Comparison of ENCODE assay signal across 8 cellular contexts in the genomic region with DNA sequence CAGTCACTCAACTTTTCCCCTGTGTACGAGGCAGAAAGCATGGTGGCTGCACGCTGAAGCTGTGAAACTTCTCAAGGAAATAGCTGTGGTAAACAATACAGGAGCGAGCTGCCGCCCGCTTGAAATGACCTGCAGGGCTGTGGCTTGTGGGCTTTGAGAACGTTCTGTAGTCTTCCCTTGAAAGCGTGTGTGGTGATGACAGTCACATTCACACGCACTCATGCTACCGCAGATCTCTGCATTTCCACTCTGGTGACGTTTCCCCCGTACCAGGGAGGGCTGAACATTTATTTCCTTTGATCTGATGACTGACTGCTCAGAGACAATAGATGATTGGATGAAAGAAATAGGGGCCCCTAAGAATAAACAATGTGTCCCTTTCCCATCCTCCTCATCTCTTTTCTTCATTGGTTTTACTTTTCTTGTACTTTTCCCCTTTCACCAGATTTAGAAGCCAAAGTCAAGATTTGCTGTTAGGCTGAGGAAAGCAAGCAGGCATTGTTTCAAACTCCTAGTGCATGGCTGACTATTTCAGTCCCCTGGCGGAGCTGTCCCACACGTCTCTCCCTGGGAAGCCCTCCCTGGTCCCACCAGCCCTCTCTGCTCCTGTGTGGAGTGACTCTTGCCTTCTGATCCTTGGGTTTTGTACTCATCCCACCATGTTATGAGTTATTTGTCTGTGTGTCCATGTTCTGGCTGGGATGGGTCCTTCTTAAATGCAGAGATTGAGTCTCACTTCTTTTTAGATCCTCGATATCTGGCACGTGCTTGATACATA. TPM values are rescaled to one million over a fixed set of nuclear protein-coding genes. Genes with fewer than 3 reads are reported as not detected.
A peak's percentile ranks its signal among the peaks of the same experiment; 100 is the strongest.
DNase-seq lines count a peak whose midpoint lies in the region; ATAC-seq, FAIRE-seq and TF ChIP-seq lines count a peak whose summit lies in the region.

No MANE protein-coding gene starts in this region.

- intact Hi-C loops in activated CD4-positive, alpha-beta T cell treated with anti-CD3 and anti-CD28 coated beads, Interleukin-2, amount 10 ng/mL, durations not matched to agents 24 days and 14 days (cut with micrococcal nuclease) = loop anchor here (1.0 to 5.0 kb wide), 8 partner anchors 8 to 1191 kb away; partner anchors contain the start of gene EZR
- intact Hi-C loops in sigmoid colon (cut with DNase I) = no loop called here

- no peaks in the 10 kb centered on the region for H3K9me3 ChIP-seq in effector memory CD4-positive, alpha-beta T cell (ENCODE audit: control insufficient read depth, low read length)
- no peaks in the 10 kb centered on the region for H3K9me3 ChIP-seq in sigmoid colon

- peak overlapping the region; percentile 96 for H3K27ac ChIP-seq in effector memory CD4-positive, alpha-beta T cell (ENCODE audit: insufficient read depth, low read length, poor library complexity, severe bottlenecking)
- peak overlapping the region; percentile 78 to 87 (median 84) for H3K27ac ChIP-seq in sigmoid colon

- H3K4me3 Mint-ChIP-seq in activated CD4-positive, alpha-beta T cell treated with anti-CD3 and anti-CD28 coated beads, Interleukin-2, amount 10 ng/mL, durations not matched to agents 24 days and 14 days = peak overlapping the region; percentile 91

- 59 to 82% methylated on average over 15 of the region's 15 CpGs for whole genome bisulfite sequencing in sigmoid colon, 2 donors

- no peak for TF ChIP-seq CTCF in sigmoid colon (IDR thresholded peaks at IDR 0.05)

- peaks cover 68% of the 10 kb centered on the region for H3K36me3 Mint-ChIP-seq in activated CD4-positive, alpha-beta T cell treated with anti-CD3 and anti-CD28 coated beads, Interleukin-2, amount 10 ng/mL, durations not matched to agents 24 days and 14 days (ENCODE audit: low read depth)

- peak; percentile 85 for FAIRE-seq in GM18507 (lab: Jason Lieb, UNC)

- no peaks in the 10 kb centered on the region for H3K27me3 Mint-ChIP-seq in activated CD4-positive, alpha-beta T cell treated with anti-CD3 and anti-CD28 coated beads, Interleukin-2, amount 10 ng/mL, durations not matched to agents 24 days and 14 days

- no peaks in the 10 kb centered on the region for H3K36me3 ChIP-seq in effector memory CD4-positive, alpha-beta T cell (ENCODE audit: control insufficient read depth, insufficient read depth, low read length)
- no peaks in the 10 kb centered on the region for H3K36me3 ChIP-seq in sigmoid colon

- no peak for DNase-seq in GM18507 (ENCODE audit: extremely low spot score, insufficient read length, low read depth)
- DNase-seq in activated CD4-positive, alpha-beta T cell treated with anti-CD3 and anti-CD28 coated beads, Interleukin-2, amount 10 ng/mL, durations not matched to agents 24 days and 14 days = peak; percentile 97
- DNase-seq in effector memory CD4-positive, alpha-beta T cell = peak; percentile 83 to 90 (median 86)
- DNase-seq in sigmoid colon = no peak
- DNase-seq in DMS 273 treated with DMSO at 0.1 percent for 48 hours (lab: John Stamatoyannopoulos, UW) = no peak
- no peak for DNase-seq in putamen (ENCODE audit: low spot score)
- no peak for DNase-seq in hepatic stellate cell (ENCODE audit: low spot score)

- peak; percentile 41 for ATAC-seq in HG03095 (IDR thresholded peaks at IDR 0.05; ENCODE audit: unreplicated experiment)

- peaks cover 56% of the 10 kb centered on the region for H3K4me1 ChIP-seq in effector memory CD4-positive, alpha-beta T cell (ENCODE audit: control insufficient read depth, insufficient read depth, low read length, poor library complexity, severe bottlenecking)
- H3K4me1 ChIP-seq in sigmoid colon = peaks cover 0 to 28% (median 24%) of the 10 kb centered on the region in 4 donors

- peak overlapping the region; percentile 4 for H3K4me3 ChIP-seq in effector memory CD4-positive, alpha-beta T cell (ENCODE audit: insufficient read depth, low read depth, low read length, poor library complexity, severe bottlenecking)
- H3K4me3 ChIP-seq in sigmoid colon = no peak overlapping the region

- H3K27me3 ChIP-seq in effector memory CD4-positive, alpha-beta T cell (replicated peaks; ENCODE audit: control insufficient read depth, insufficient read depth, low read length, poor library complexity, severe bottlenecking) = no peaks in the 10 kb centered on the region
- no peaks in the 10 kb centered on the region for H3K27me3 ChIP-seq in sigmoid colon

- peak in 2 of 4 donors; percentile 16 to 81 for TF ChIP-seq EP300 in sigmoid colon (IDR thresholded peaks at IDR 0.05)

- peaks cover 68% of the 10 kb centered on the region for H3K4me1 Mint-ChIP-seq in activated CD4-positive, alpha-beta T cell treated with anti-CD3 and anti-CD28 coated beads, Interleukin-2, amount 10 ng/mL, durations not matched to agents 24 days and 14 days

- no peak for TF ChIP-seq POLR2A in sigmoid colon (IDR thresholded peaks at IDR 0.05)

- no peaks in the 10 kb centered on the region for H3K9me3 Mint-ChIP-seq in activated CD4-positive, alpha-beta T cell treated with anti-CD3 and anti-CD28 coated beads, Interleukin-2, amount 10 ng/mL, durations not matched to agents 24 days and 14 days

- peak overlapping the region; percentile 98 for H3K27ac Mint-ChIP-seq in activated CD4-positive, alpha-beta T cell treated with anti-CD3 and anti-CD28 coated beads, Interleukin-2, amount 10 ng/mL, durations not matched to agents 24 days and 14 days

RNA-seq across cellular contexts. Expression of gene SYTL3, which starts 3.9 kb away (rescaled TPM):
- 102 and 106 TPM in 2 replicates for total RNA-seq in activated CD4-positive, alpha-beta T cell treated with anti-CD3 and anti-CD28 coated beads, Interleukin-2, amount 10 ng/mL, durations not matched to agents 24 days and 14 days
- 1 to 10 TPM; 3.1 to 4.3 (median 3.6) TPM for total RNA-seq in sigmoid colon
- 1 to 10 TPM; 1.6 to 6.9 (median 1.8) TPM for polyA plus RNA-seq in sigmoid colon

RNA-seq across cellular contexts. Expression of gene DYNLT1, which starts 9.2 kb away (rescaled TPM):
- total RNA-seq in activated CD4-positive, alpha-beta T cell treated with anti-CD3 and anti-CD28 coated beads, Interleukin-2, amount 10 ng/mL, durations not matched to agents 24 days and 14 days = 103 and 110 TPM in 2 replicates
- total RNA-seq in sigmoid colon = 100 to 1,000 TPM in 3 of 4 donors, 10 to 100 TPM in 1; 68.7 to 118 (median 105) TPM
- 100 to 1,000 TPM; 231 to 457 (median 332) TPM for polyA plus RNA-seq in sigmoid colon

Comparison
In these comparisons a context has a peak if more than half of its experiments do, and no peak if none do; other contexts are left out.
1. DNase-seq: peak in activated CD4-positive, alpha-beta T cell treated with anti-CD3 and anti-CD28 coated beads, Interleukin-2, amount 10 ng/mL, durations not matched to agents 24 days and 14 days (single experiment) and effector memory CD4-positive, alpha-beta T cell (3 of 3); none in GM18507 (single experiment), sigmoid colon (single experiment), DMS 273 treated with DMSO at 0.1 percent for 48 hours (single experiment), putamen (single experiment) and hepatic stellate cell (single experiment).
2. RNA of gene SYTL3, which starts 3.9 kb away (total RNA-seq): 102 to 106 TPM in activated CD4-positive, alpha-beta T cell treated with anti-CD3 and anti-CD28 coated beads, Interleukin-2, amount 10 ng/mL, durations not matched to agents 24 days and 14 days; 3.1 to 4.3 TPM in sigmoid colon; every median in the first group is over 10 times any median in the second.